ENCODE assay signal across 8 cellular contexts in the genomic region with DNA sequence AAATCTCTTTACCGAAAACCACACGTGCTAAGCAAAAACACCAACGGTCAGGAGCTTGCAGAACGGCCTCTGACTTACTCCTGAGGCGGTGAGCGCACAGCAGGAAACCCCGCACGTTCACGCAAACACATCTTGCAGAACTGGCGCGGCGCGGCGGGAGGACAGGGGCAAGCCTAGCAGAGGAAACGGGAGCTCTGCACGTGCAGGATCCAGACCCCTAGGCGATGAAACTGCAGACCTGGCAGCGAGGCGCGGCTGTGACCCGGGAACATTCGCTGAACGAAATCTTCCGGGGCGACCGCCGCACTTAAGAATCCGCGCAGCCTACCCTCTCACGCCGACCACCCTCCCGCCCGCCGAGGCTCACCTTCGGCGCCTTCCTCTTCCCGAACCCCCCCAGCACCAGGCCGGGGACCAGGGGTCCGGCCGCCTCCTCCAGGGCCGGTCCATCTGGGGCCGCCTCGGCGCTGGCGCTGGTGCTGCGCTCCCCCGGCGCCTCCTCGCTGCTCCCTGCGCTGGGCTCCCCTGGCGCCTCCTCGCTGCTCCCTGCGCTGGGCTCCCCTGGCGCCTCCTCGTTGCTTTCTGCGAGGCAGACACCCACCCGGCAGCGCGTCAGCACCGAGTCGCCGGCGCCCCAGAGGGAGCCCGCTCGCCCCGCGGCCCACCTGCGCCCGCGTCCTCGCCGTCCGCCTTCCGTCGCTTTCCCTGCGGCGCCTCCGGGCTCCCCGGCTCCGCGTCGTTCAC. TPM values are rescaled to one million over a fixed set of nuclear protein-coding genes. Genes with fewer than 3 reads are reported as not detected.
A peak's percentile ranks its signal among the peaks of the same experiment; 100 is the strongest.
DNase-seq lines count a peak whose midpoint lies in the region; ATAC-seq and TF ChIP-seq lines count a peak whose summit lies in the region.

No MANE protein-coding gene starts in this region.

- peaks cover 56% of the 10 kb centered on the region for H3K36me3 Mint-ChIP-seq in Caco-2 (ENCODE audit: insufficient read depth, unreplicated experiment)
- H3K36me3 Mint-ChIP-seq in activated naive CD8-positive, alpha-beta T cell: peaks cover 4% of the 10 kb centered on the region

- intact Hi-C loops in Caco-2 (cut with micrococcal nuclease; ENCODE audit: unreplicated experiment): loop anchor here (2.0 kb wide), 1 partner anchor 59 kb away; no protein-coding TSS in a partner anchor

- H3K9me3 Mint-ChIP-seq in Caco-2 (ENCODE audit: unreplicated experiment): no peaks in the 10 kb centered on the region
- no peaks in the 10 kb centered on the region for H3K9me3 Mint-ChIP-seq in activated naive CD8-positive, alpha-beta T cell (ENCODE audit: low read depth)
- H3K9me3 Mint-ChIP-seq in stimulated activated naive CD8-positive, alpha-beta T cell treated with anti-CD3 and anti-CD28 coated beads, Interleukin-15, amount 100 ng/mL, for 72 hours: no peaks in the 10 kb centered on the region

- H3K27ac ChIP-seq in HUES48 (ENCODE audit: low read depth, low read length): no peak overlapping the region

- H3K4me1 ChIP-seq in Caco-2 (peaks cover 6% of the 10 kb centered on the region), HUES48 (ENCODE audit: control insufficient read depth, insufficient read depth, low read length) (0 out of 2 replicates have a peak, but pooled peaks cover 5% of the 10 kb centered on the region)

- POLR2A ChIA-PET in Caco-2 (lab: Charles Lee): no interaction called here

- H3K4me3 Mint-ChIP-seq in Caco-2 (ENCODE audit: unreplicated experiment): peak overlapping the region; percentile 85
- peak overlapping the region; percentile 96 for H3K4me3 Mint-ChIP-seq in activated naive CD8-positive, alpha-beta T cell
- peak overlapping the region; percentile 85 to 86 for H3K4me3 Mint-ChIP-seq in stimulated activated naive CD8-positive, alpha-beta T cell treated with anti-CD3 and anti-CD28 coated beads, Interleukin-15, amount 100 ng/mL, for 72 hours

- no peaks in the 10 kb centered on the region for H3K27me3 Mint-ChIP-seq in Caco-2 (ENCODE audit: insufficient read depth, unreplicated experiment)
- no peaks in the 10 kb centered on the region for H3K27me3 Mint-ChIP-seq in activated naive CD8-positive, alpha-beta T cell
- no peaks in the 10 kb centered on the region for H3K27me3 Mint-ChIP-seq in stimulated activated naive CD8-positive, alpha-beta T cell treated with anti-CD3 and anti-CD28 coated beads, Interleukin-15, amount 100 ng/mL, for 72 hours

- BruUV-seq in Caco-2 (replicated peaks; lab: Mats Ljungman, UMichigan): no TSS peak

- H3K27ac Mint-ChIP-seq in Caco-2 (ENCODE audit: unreplicated experiment): peak overlapping the region; percentile 89
- peak overlapping the region; percentile 58 for H3K27ac Mint-ChIP-seq in activated naive CD8-positive, alpha-beta T cell
- H3K27ac Mint-ChIP-seq in stimulated activated naive CD8-positive, alpha-beta T cell treated with anti-CD3 and anti-CD28 coated beads, Interleukin-15, amount 100 ng/mL, for 72 hours: peak overlapping the region; percentile 60 to 89

- DNase-seq in Caco-2 (no peak), islet precursor cell (peak; percentile 57), 8988T (no peak), amygdala (lab: John Stamatoyannopoulos, UW) (no peak)
- DNase-seq in stimulated activated naive CD8-positive, alpha-beta T cell treated with anti-CD3 and anti-CD28 coated beads, Interleukin-15, amount 100 ng/mL, for 72 hours: no peak

- H3K9ac ChIP-seq in HUES48 (ENCODE audit: low read depth, low read length): peak overlapping the region; percentile 67; the same call in 1 of the 2 replicates

- ATAC-seq in GM21390 (IDR thresholded peaks at IDR 0.05; ENCODE audit: unreplicated experiment): peak; percentile 31
- ATAC-seq in stimulated activated naive CD8-positive, alpha-beta T cell treated with anti-CD3 and anti-CD28 coated beads, Interleukin-15, amount 100 ng/mL, for 72 hours: peak; percentile 54

- H3K36me3 ChIP-seq in Caco-2 (ENCODE audit: control insufficient read depth, insufficient read depth, low read length): no peaks in the 10 kb centered on the region; the same call in none of the 2 replicates
- peaks cover 62% of the 10 kb centered on the region for H3K36me3 ChIP-seq in HUES48 (ENCODE audit: control insufficient read depth, insufficient read depth, low read length)

- H3K4me1 Mint-ChIP-seq in Caco-2 (ENCODE audit: low read depth, unreplicated experiment): no peaks in the 10 kb centered on the region
- H3K4me1 Mint-ChIP-seq in activated naive CD8-positive, alpha-beta T cell (ENCODE audit: low read depth): peaks cover 25% of the 10 kb centered on the region
- peaks cover 41% of the 10 kb centered on the region for H3K4me1 Mint-ChIP-seq in stimulated activated naive CD8-positive, alpha-beta T cell treated with anti-CD3 and anti-CD28 coated beads, Interleukin-15, amount 100 ng/mL, for 72 hours

- H3K9me3 ChIP-seq in Caco-2 (no peaks in the 10 kb centered on the region), HUES48 (ENCODE audit: control insufficient read depth, insufficient read depth, low read length) (no peaks in the 10 kb centered on the region)

- TF ChIP-seq CTCF in Caco-2 (IDR thresholded peaks at IDR 0.05; ENCODE audit: insufficient read depth in 1 of 2, low read depth in 1 of 2, low read length in 1 of 2, severe bottlenecking in 1 of 2, unreplicated experiment in 1 of 2): no peak

- CTCF ChIA-PET in Caco-2 (lab: Charles Lee): no interaction called here

- H3K27me3 ChIP-seq in Caco-2 (replicated peaks; ENCODE audit: control insufficient read depth, insufficient read depth, low read length) (no peaks in the 10 kb centered on the region), HUES48 (ENCODE audit: control insufficient read depth, insufficient read depth, low read length) (no peaks in the 10 kb centered on the region)

- H3K4me3 ChIP-seq in Caco-2 (ENCODE audit: low read depth, low read length) (peak overlapping the region; percentile 90), HUES48 (ENCODE audit: low read depth, low read length) (peak overlapping the region; percentile 70)

RNA-seq across cellular contexts. Expression of a gene that starts 0.6 kb away (rescaled TPM):
- 35.5 and 40.4 TPM in 2 replicates for total RNA-seq in Caco-2 (2022)

RNA-seq across cellular contexts. Expression of a gene that starts 0.8 kb away (rescaled TPM):
- total RNA-seq in Caco-2 (2022): 39.6 and 40.7 TPM in 2 replicates
